Comparison of ENCODE assay signal across 1 cellular context in the genomic region with DNA sequence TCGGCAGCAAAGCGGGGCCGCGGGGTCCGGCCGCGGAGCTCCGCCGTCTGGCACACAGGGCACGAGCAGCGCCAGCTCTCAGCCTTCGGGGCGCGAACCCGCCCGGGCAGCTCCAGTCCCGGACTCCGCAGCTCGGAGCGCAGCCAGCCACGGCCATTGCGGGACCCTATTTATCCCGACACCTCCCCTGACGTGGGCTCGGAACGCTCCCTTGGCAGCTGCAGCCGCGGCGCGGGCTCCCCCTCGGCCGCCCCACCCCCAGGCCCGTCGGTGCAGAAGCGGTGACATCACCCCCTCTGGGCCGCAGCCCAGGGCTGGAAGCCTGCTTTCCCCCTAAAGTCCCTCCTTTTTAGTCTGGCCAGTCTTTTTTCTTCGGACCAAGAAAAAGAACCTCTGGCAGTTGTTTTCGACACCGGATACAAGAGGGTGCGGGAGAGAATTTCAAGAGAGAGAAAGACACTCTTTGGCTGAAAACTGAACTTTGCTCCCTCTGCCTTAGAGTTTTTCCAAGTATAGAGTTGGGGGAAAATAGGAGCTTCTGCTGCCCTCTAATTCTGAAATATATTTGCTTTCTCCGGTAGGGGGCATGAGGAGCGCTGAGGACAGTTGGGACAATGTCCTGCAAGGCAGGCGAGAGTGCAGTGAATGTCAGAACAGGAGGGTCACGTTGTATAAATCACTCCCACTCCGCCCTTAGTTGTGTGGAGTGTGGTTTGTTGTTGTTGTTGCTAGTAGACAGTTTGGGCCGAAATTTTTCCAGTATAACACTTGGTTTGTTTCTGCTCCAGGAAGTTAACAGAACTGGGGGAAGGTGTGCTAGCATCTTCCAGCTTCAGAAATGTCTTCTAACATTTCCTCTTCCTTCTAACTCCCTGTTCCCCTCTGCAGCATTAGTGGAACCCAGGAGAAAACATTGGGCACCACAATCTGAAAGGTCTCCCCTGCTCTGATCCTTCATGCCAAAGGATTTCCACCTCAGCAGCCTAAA.
A peak's percentile ranks its signal among the peaks of the same experiment; 100 is the strongest.
TF ChIP-seq lines count a peak whose summit lies in the region.

TSS of gene SFRP4 (minus strand) at position 145 of the 988 bp plus-strand sequence. CDS start 280 bp downstream, outside the sequence.

TF ChIP-seq in HepG2, 621 proteins besides CTCF, POLR2A, EP300 and RAD21 (continued from another document and continues in another):
- TF ChIP-seq ZNF407 (CRISPR knock-in tag; IDR thresholded peaks at IDR 0.05; ENCODE audit: not compliant biosample characterization) (no peak), ZNF720 (CRISPR knock-in tag; IDR thresholded peaks at IDR 0.05) (no peak), KDM2A (CRISPR knock-in tag; IDR thresholded peaks at IDR 0.05; ENCODE audit: borderline replicate concordance, low read depth) (peak; percentile 65; the same call in 1 of the 2 replicates), PHF8 (CRISPR knock-in tag; IDR thresholded peaks at IDR 0.05) (peak; percentile 61; the same call in 1 of the 2 replicates), SALL1 (CRISPR knock-in tag; IDR thresholded peaks at IDR 0.05) (0 out of 2 replicates have a peak, but pooled peaks have one; percentile 0), HCFC1 (IDR thresholded peaks at IDR 0.05; ENCODE audit: low read depth, low read length) (no peak), LRRFIP1 (CRISPR knock-in tag; conservative IDR thresholded peaks at IDR 0.05) (no peak), ZNF556 (CRISPR knock-in tag; IDR thresholded peaks at IDR 0.05; ENCODE audit: borderline replicate concordance) (peak; percentile 22; the same call in 1 of the 2 replicates), E2F1 (CRISPR knock-in tag; IDR thresholded peaks at IDR 0.05) (peak; percentile 32; the same call in 1 of the 2 replicates), DR1 (CRISPR knock-in tag; IDR thresholded peaks at IDR 0.05) (no peak; the same call in 1 of the 2 replicates), ZNF343 (CRISPR knock-in tag; IDR thresholded peaks at IDR 0.05) (0 out of 2 replicates have a peak, but pooled peaks have one; percentile 48), ZNF468 (CRISPR knock-in tag; IDR thresholded peaks at IDR 0.05) (0 out of 2 replicates have a peak, but pooled peaks have one; percentile 17), RBM22 (optimal IDR thresholded peaks at IDR 0.05; ENCODE audit: low read length) (no peak), YEATS4 (CRISPR knock-in tag; IDR thresholded peaks at IDR 0.05; ENCODE audit: borderline replicate concordance) (peak; percentile 71), ETV5 (CRISPR knock-in tag; IDR thresholded peaks at IDR 0.05; ENCODE audit: borderline replicate concordance) (no peak), ZMYM2 (CRISPR knock-in tag; IDR thresholded peaks at IDR 0.05) (0 out of 2 replicates have a peak, but pooled peaks have one; percentile 6), CCDC6 (CRISPR knock-in tag; IDR thresholded peaks at IDR 0.05) (no peak), LCORL (IDR thresholded peaks at IDR 0.05) (no peak), LCORL (CRISPR knock-in tag; IDR thresholded peaks at IDR 0.05) (no peak), XRCC5 (optimal IDR thresholded peaks at IDR 0.05; ENCODE audit: low read length) (peak; percentile 41), ZBTB20 (CRISPR knock-in tag; IDR thresholded peaks at IDR 0.05; ENCODE audit: borderline replicate concordance, low read depth) (no peak)
- TF ChIP-seq, protein P1, sequence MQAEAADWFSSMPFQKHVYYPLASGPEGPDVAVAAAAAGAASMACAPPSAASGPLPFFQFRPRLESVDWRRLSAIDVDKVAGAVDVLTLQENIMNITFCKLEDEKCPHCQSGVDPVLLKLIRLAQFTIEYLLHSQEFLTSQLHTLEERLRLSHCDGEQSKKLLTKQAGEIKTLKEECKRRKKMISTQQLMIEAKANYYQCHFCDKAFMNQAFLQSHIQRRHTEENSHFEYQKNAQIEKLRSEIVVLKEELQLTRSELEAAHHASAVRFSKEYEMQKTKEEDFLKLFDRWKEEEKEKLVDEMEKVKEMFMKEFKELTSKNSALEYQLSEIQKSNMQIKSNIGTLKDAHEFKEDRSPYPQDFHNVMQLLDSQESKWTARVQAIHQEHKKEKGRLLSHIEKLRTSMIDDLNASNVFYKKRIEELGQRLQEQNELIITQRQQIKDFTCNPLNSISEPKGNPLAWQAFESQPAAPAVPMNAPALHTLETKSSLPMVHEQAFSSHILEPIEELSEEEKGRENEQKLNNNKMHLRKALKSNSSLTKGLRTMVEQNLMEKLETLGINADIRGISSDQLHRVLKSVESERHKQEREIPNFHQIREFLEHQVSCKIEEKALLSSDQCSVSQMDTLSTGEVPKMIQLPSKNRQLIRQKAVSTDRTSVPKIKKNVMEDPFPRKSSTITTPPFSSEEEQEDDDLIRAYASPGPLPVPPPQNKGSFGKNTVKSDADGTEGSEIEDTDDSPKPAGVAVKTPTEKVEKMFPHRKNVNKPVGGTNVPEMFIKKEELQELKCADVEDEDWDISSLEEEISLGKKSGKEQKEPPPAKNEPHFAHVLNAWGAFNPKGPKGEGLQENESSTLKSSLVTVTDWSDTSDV (CRISPR knock-in tag; IDR thresholded peaks at IDR 0.05) = 0 out of 2 replicates have a peak, but pooled peaks have one; percentile 5
- TF ChIP-seq, protein P2, sequence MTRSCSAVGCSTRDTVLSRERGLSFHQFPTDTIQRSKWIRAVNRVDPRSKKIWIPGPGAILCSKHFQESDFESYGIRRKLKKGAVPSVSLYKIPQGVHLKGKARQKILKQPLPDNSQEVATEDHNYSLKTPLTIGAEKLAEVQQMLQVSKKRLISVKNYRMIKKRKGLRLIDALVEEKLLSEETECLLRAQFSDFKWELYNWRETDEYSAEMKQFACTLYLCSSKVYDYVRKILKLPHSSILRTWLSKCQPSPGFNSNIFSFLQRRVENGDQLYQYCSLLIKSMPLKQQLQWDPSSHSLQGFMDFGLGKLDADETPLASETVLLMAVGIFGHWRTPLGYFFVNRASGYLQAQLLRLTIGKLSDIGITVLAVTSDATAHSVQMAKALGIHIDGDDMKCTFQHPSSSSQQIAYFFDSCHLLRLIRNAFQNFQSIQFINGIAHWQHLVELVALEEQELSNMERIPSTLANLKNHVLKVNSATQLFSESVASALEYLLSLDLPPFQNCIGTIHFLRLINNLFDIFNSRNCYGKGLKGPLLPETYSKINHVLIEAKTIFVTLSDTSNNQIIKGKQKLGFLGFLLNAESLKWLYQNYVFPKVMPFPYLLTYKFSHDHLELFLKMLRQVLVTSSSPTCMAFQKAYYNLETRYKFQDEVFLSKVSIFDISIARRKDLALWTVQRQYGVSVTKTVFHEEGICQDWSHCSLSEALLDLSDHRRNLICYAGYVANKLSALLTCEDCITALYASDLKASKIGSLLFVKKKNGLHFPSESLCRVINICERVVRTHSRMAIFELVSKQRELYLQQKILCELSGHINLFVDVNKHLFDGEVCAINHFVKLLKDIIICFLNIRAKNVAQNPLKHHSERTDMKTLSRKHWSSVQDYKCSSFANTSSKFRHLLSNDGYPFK (CRISPR knock-in tag; IDR thresholded peaks at IDR 0.05; ENCODE audit: borderline replicate concordance) = peak; percentile 51
- TF ChIP-seq, protein P3, sequence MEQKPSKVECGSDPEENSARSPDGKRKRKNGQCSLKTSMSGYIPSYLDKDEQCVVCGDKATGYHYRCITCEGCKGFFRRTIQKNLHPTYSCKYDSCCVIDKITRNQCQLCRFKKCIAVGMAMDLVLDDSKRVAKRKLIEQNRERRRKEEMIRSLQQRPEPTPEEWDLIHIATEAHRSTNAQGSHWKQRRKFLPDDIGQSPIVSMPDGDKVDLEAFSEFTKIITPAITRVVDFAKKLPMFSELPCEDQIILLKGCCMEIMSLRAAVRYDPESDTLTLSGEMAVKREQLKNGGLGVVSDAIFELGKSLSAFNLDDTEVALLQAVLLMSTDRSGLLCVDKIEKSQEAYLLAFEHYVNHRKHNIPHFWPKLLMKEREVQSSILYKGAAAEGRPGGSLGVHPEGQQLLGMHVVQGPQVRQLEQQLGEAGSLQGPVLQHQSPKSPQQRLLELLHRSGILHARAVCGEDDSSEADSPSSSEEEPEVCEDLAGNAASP (CRISPR knock-in tag; IDR thresholded peaks at IDR 0.05; ENCODE audit: borderline replicate concordance) = peak; percentile 11; the same call in 1 of the 2 replicates
- TF ChIP-seq, protein P4, sequence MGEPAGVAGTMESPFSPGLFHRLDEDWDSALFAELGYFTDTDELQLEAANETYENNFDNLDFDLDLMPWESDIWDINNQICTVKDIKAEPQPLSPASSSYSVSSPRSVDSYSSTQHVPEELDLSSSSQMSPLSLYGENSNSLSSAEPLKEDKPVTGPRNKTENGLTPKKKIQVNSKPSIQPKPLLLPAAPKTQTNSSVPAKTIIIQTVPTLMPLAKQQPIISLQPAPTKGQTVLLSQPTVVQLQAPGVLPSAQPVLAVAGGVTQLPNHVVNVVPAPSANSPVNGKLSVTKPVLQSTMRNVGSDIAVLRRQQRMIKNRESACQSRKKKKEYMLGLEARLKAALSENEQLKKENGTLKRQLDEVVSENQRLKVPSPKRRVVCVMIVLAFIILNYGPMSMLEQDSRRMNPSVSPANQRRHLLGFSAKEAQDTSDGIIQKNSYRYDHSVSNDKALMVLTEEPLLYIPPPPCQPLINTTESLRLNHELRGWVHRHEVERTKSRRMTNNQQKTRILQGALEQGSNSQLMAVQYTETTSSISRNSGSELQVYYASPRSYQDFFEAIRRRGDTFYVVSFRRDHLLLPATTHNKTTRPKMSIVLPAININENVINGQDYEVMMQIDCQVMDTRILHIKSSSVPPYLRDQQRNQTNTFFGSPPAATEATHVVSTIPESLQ (CRISPR knock-in tag; conservative IDR thresholded peaks at IDR 0.05) = no peak
